8 cellular contexts compared by ENCODE assay signal in the genomic region with DNA sequence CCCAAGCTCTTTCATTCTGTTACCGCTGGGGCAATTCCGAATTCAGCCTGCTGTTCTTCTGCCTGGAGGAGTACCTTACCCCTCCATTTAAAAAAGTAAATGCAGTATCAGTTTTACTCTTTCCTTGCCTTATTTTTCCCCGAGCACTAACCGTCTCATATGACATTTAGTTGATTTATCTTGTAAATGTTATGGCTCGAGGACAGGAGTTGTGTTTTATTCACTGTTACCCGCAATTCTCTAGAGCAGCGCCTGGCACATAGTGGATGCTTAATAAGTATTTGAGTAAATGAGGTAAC.
A peak's percentile ranks its signal among the peaks of the same experiment; 100 is the strongest.
DNase-seq lines count a peak whose midpoint lies in the region; ATAC-seq and TF ChIP-seq lines count a peak whose summit lies in the region.

No MANE protein-coding gene starts in this region.

- H3K36me3 ChIP-seq in mucosa of rectum (ENCODE audit: control insufficient read depth in 2 of 2, insufficient read depth in 2 of 2, low read length in 2 of 2), result no peaks in the 10 kb centered on the region

- peak overlapping the region; percentile 99 for H3K27ac Mint-ChIP-seq in activated naive CD8-positive, alpha-beta T cell treated with anti-CD3 and anti-CD28 coated beads, Interleukin-2, amount 50 U/mL, for 24 hours

- H3K9ac ChIP-seq in mucosa of rectum (ENCODE audit: low read depth in 1 of 2, low read length in 2 of 2), result peak overlapping the region; percentile 28 to 80

- peak; percentile 40 for TF ChIP-seq CTCF in GM12872 (IDR thresholded peaks at IDR 0.05; ENCODE audit: insufficient read depth, low read depth, low read length)

- ATAC-seq in HG02938 (IDR thresholded peaks at IDR 0.05; ENCODE audit: unreplicated experiment) (peak; percentile 4), HG03108 (IDR thresholded peaks at IDR 0.05; ENCODE audit: unreplicated experiment) (no peak)
- peak; percentile 1 for ATAC-seq in activated naive CD8-positive, alpha-beta T cell treated with anti-CD3 and anti-CD28 coated beads, Interleukin-2, amount 50 U/mL, for 24 hours

- H3K27ac ChIP-seq in mucosa of rectum (ENCODE audit: low read depth in 2 of 2, low read length in 2 of 2), result no peak overlapping the region

- no peaks in the 10 kb centered on the region for H3K27me3 ChIP-seq in mucosa of rectum (ENCODE audit: control insufficient read depth in 2 of 2, insufficient read depth in 2 of 2, low read length in 2 of 2)

- H3K27me3 Mint-ChIP-seq in activated naive CD8-positive, alpha-beta T cell treated with anti-CD3 and anti-CD28 coated beads, Interleukin-2, amount 50 U/mL, for 24 hours, result peaks cover 4% of the 10 kb centered on the region

- H3K4me3 Mint-ChIP-seq in activated naive CD8-positive, alpha-beta T cell treated with anti-CD3 and anti-CD28 coated beads, Interleukin-2, amount 50 U/mL, for 24 hours, result peak overlapping the region; percentile 95

- peaks cover 10% of the 10 kb centered on the region for H3K36me3 Mint-ChIP-seq in activated naive CD8-positive, alpha-beta T cell treated with anti-CD3 and anti-CD28 coated beads, Interleukin-2, amount 50 U/mL, for 24 hours (ENCODE audit: low read depth)

- H3K4me3 ChIP-seq in mucosa of rectum (ENCODE audit: low read length in 2 of 2), result peak overlapping the region; percentile 78 to 88

- no peaks in the 10 kb centered on the region for H3K9me3 Mint-ChIP-seq in activated naive CD8-positive, alpha-beta T cell treated with anti-CD3 and anti-CD28 coated beads, Interleukin-2, amount 50 U/mL, for 24 hours

- peaks cover 50% of the 10 kb centered on the region for H3K4me1 Mint-ChIP-seq in activated naive CD8-positive, alpha-beta T cell treated with anti-CD3 and anti-CD28 coated beads, Interleukin-2, amount 50 U/mL, for 24 hours

- peaks cover 4 to 5% of the 10 kb centered on the region in 2 donors for H3K4me1 ChIP-seq in mucosa of rectum (ENCODE audit: control insufficient read depth in 2 of 2, insufficient read depth in 2 of 2, low read length in 2 of 2)

- no peak for DNase-seq in activated naive CD8-positive, alpha-beta T cell treated with anti-CD3 and anti-CD28 coated beads, Interleukin-2, amount 50 U/mL, for 24 hours
- no peak for DNase-seq in midbrain (lab: John Stamatoyannopoulos, UW)
- DNase-seq in NCI-H510A (lab: John Stamatoyannopoulos, UW), result no peak
- no peak for DNase-seq in NCI-H2029 (lab: John Stamatoyannopoulos, UW)

- no peaks in the 10 kb centered on the region for H3K9me3 ChIP-seq in mucosa of rectum (ENCODE audit: control insufficient read depth in 2 of 2, low read length in 2 of 2)
